1 cellular context compared by ENCODE assay signal in the genomic region with DNA sequence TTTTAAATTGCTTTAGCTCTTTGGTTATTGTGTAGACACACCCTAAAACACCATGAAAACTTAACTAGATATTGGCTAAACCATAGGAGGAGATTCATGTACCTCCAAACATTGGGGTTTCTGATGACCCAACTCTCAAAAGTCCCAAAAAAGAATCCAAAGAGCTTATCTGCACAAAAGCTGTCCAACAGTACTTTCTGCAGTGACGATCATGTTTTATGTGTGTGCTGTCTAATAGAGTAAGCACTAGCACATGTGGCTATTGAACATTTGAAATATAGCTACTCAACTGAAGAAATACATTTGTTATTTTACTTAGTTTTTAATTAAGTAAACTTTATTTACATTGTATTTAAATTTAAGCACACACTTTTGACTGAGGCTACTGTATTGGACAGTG.
TF ChIP-seq lines count a peak whose summit lies in the region.

No MANE protein-coding gene starts in this region.

TF ChIP-seq in K562, 482 proteins besides CTCF, POLR2A, EP300 and RAD21 (continued from another document):
- 0 out of 2 replicates have a peak, but pooled peaks have one; percentile 58 for TF ChIP-seq ZNF212 (CRISPR knock-in tag; IDR thresholded peaks at IDR 0.05)
- TF ChIP-seq MITF (IDR thresholded peaks at IDR 0.05): no peak
- TF ChIP-seq TAF9B (IDR thresholded peaks at IDR 0.05; ENCODE audit: partially characterized antibody): no peak
- no peak for TF ChIP-seq KAT2B (IDR thresholded peaks at IDR 0.05; ENCODE audit: low read depth, low read length)
